ENCODE assay signal across 1 cellular context in genomic region chr2:12636837-12637581, GRCh38.
TF ChIP-seq lines count a peak whose summit lies in the region.

No MANE protein-coding gene starts in this region.

TF ChIP-seq in IMR-90, 13 proteins besides CTCF, POLR2A, EP300 and RAD21:
- no peak for TF ChIP-seq MAZ (IDR thresholded peaks at IDR 0.05; ENCODE audit: borderline replicate concordance, low read depth, low read length)
- no peak for TF ChIP-seq CHD1 (IDR thresholded peaks at IDR 0.05; ENCODE audit: low read depth, low read length)
- TF ChIP-seq SMC3 (IDR thresholded peaks at IDR 0.05; ENCODE audit: low read depth, low read length) = no peak
- no peak for TF ChIP-seq FOS (IDR thresholded peaks at IDR 0.05; ENCODE audit: low read depth, low read length)
- no peak for TF ChIP-seq ELK1 (IDR thresholded peaks at IDR 0.05; ENCODE audit: borderline replicate concordance, low read depth, low read length)
- no peak for TF ChIP-seq MXI1 (IDR thresholded peaks at IDR 0.05; ENCODE audit: borderline replicate concordance, low read depth, low read length)
- TF ChIP-seq USF2 (IDR thresholded peaks at IDR 0.05; ENCODE audit: low read depth, low read length) = no peak
- no peak for TF ChIP-seq MAFK (IDR thresholded peaks at IDR 0.05; ENCODE audit: low read depth, low read length)
- no peak for TF ChIP-seq RCOR1 (IDR thresholded peaks at IDR 0.05; ENCODE audit: insufficient replicate concordance, low read length)
- no peak for TF ChIP-seq BHLHE40 (IDR thresholded peaks at IDR 0.05; ENCODE audit: low read depth, low read length)
- no peak for TF ChIP-seq CEBPB (IDR thresholded peaks at IDR 0.05; ENCODE audit: low read depth, low read length)
